Comparison of ENCODE assay signal across 1 cellular context in genomic region chr1:52168373-52169080, GRCh38.
TF ChIP-seq lines count a peak whose summit lies in the region.

No MANE protein-coding gene starts in this region.

TF ChIP-seq in HEK293, 187 proteins besides CTCF, POLR2A, EP300 and RAD21 (continued from another document):
- peak; percentile 72; the same call in 1 of the 2 replicates for TF ChIP-seq BCL6B (tag by site-specific recombination; IDR thresholded peaks at IDR 0.05)
- TF ChIP-seq ZNF658 (tag by site-specific recombination; IDR thresholded peaks at IDR 0.05) = no peak
- no peak for TF ChIP-seq ZSCAN23 (tag by site-specific recombination; IDR thresholded peaks at IDR 0.05)
- TF ChIP-seq ZSCAN18 (tag by site-specific recombination; IDR thresholded peaks at IDR 0.05) = no peak
- no peak for TF ChIP-seq ZNF214 (tag by site-specific recombination; IDR thresholded peaks at IDR 0.05; ENCODE audit: borderline replicate concordance)
- no peak for TF ChIP-seq YY2 (tag by site-specific recombination; IDR thresholded peaks at IDR 0.05)
- peak; percentile 46; the same call in 1 of the 2 replicates for TF ChIP-seq WT1 (tag by site-specific recombination; IDR thresholded peaks at IDR 0.05)
- no peak for TF ChIP-seq ZNF792 (tag by site-specific recombination; IDR thresholded peaks at IDR 0.05)
- no peak for TF ChIP-seq ZNF140 (tag by site-specific recombination; IDR thresholded peaks at IDR 0.05)
TF ChIP-seq in HEK293: peak in this region for 3.
